ENCODE assay signal across 8 cellular contexts in the genomic region with DNA sequence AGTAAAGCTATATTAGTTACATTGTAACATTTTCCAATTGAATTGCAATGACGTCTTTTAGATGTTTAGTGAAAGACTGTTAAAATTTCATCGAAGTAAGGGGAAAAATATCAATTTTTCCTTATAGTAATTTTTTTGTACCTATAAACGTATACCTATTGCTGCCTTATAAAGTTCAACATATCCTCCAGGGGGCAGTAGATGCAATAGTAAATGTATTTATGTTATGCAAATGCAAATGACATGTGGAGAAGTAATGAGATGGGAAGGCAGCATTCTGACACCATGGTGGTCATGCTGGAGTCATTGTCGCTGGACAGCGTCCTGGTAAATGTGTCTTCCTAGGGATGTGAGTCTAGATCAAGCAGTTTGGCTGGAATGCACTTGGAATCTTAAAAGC. TPM values are rescaled to one million over a fixed set of nuclear protein-coding genes. Genes with fewer than 3 reads are reported as not detected.
DNase-seq lines count a peak whose midpoint lies in the region; ATAC-seq, FAIRE-seq and TF ChIP-seq lines count a peak whose summit lies in the region.

No MANE protein-coding gene starts in this region.

- BruUV-seq in Panc1 (replicated peaks; lab: Mats Ljungman, UMichigan): no TSS peak

- ATAC-seq in A549: peak in 1 of 2 experiments; percentile 77; a peak in 3 of 6 replicates
- ATAC-seq in Panc1: peak; percentile 72; the same call in 1 of the 2 replicates
- peak; percentile 45 for ATAC-seq in esophagus mucosa
- ATAC-seq in HG02973 (IDR thresholded peaks at IDR 0.05; ENCODE audit: unreplicated experiment): no peak

- H3K4me1 Mint-ChIP-seq in progenitor cell of endocrine pancreas (ENCODE audit: low read depth): no peaks in the 10 kb centered on the region

- intact Hi-C loops in Panc1 (cut with micrococcal nuclease; ENCODE audit: unreplicated experiment): loop anchor here (5.0 kb wide), 1 partner anchor 48 kb away; no protein-coding TSS in a partner anchor

- no peaks in the 10 kb centered on the region for H3K9me3 Mint-ChIP-seq in progenitor cell of endocrine pancreas (ENCODE audit: low read depth)

- POLR2A ChIA-PET in A549 (lab: Yijun Ruan, JAX) (no interaction called here), Panc1 (lab: Charles Lee) (no interaction called here)

- peaks cover 7% of the 10 kb centered on the region; the same call in 1 of the 2 replicates for H3K27me3 ChIP-seq in Panc1 (ENCODE audit: control insufficient read depth, insufficient read depth, low read length)

- 6% methylated on average over 5 of the region's 5 CpGs for WGBS in A549 (ENCODE audit: missing lambda C conversion rate)

- H3K4me3 Mint-ChIP-seq in progenitor cell of endocrine pancreas (ENCODE audit: low read depth): no peak overlapping the region

- no peak overlapping the region for H3K4me2 ChIP-seq in A549

- no peak overlapping the region for H3K27ac ChIP-seq in A549
- H3K27ac ChIP-seq in Panc1 (ENCODE audit: low read length): no peak overlapping the region

- TF ChIP-seq CTCF in A549 (IDR thresholded peaks at IDR 0.05) (peak; percentile 55), Panc1 (IDR thresholded peaks at IDR 0.05) (peak; percentile 59), progenitor cell of endocrine pancreas (IDR thresholded peaks at IDR 0.05; ENCODE audit: unreplicated experiment) (peak; percentile 61)

- no peak overlapping the region for H3K27ac Mint-ChIP-seq in progenitor cell of endocrine pancreas

- H3K36me3 Mint-ChIP-seq in progenitor cell of endocrine pancreas (ENCODE audit: insufficient read depth): no peaks in the 10 kb centered on the region

- H3K4me3 ChIP-seq in A549: no peak overlapping the region
- no peak overlapping the region for H3K4me3 ChIP-seq in Panc1 (ENCODE audit: low read depth in 2 of 2, low read length in 2 of 2)

- no peaks in the 10 kb centered on the region for H3K4me1 ChIP-seq in A549
- H3K4me1 ChIP-seq in Panc1 (ENCODE audit: control insufficient read depth, insufficient read depth, low read length): no peaks in the 10 kb centered on the region

- FAIRE-seq in A549 (lab: Jason Lieb, UNC): no peak
- peak; percentile 38 for FAIRE-seq in HTR-8/SVneo (lab: Jason Lieb, UNC)

- peak; percentile 23 to 36; a peak in 3 of 5 replicates for TF ChIP-seq RAD21 in A549 (conservative IDR thresholded peaks at IDR 0.05 in 1 of 2, IDR thresholded peaks at IDR 0.05 in 1 of 2)

- no peaks in the 10 kb centered on the region for H3K36me3 ChIP-seq in Panc1 (ENCODE audit: control insufficient read depth, insufficient read depth, low read length)

- no peak for TF ChIP-seq EP300 in A549 (IDR thresholded peaks at IDR 0.05)

- in situ Hi-C loops in Panc1 (cut with HindIII; ENCODE audit: low pct_unique_long_range_greater_than_20kb, low sequenced_read_pairs): no loop called here

- no peaks in the 10 kb centered on the region; the same call in 1 of the 3 replicates for H3K9me3 ChIP-seq in A549
- no peaks in the 10 kb centered on the region for H3K9me3 ChIP-seq in Panc1 (ENCODE audit: control insufficient read depth, insufficient read depth, low read depth, low read length)

- no peak for TF ChIP-seq POLR2A in A549 (IDR thresholded peaks at IDR 0.05; ENCODE audit: low read length)

- H3K27me3 Mint-ChIP-seq in progenitor cell of endocrine pancreas: no peaks in the 10 kb centered on the region

- DNase-seq in A549 (ENCODE audit: low read depth in 1 of 2, low spot score in 1 of 2) (peak; percentile 13 to 53), GM04504 (ENCODE audit: low read depth) (peak; percentile 4), HTR-8/SVneo (ENCODE audit: insufficient read length, low spot score) (peak; percentile 20), Panc1 (ENCODE audit: low read depth, low spot score) (peak; percentile 30), progenitor cell of endocrine pancreas (ENCODE audit: low spot score, unreplicated experiment) (no peak), T1000 (lab: John Stamatoyannopoulos, UW) (no peak)

- CTCF ChIA-PET in A549 (lab: Yijun Ruan, JAX) (interaction anchor here (0.6 to 1.5 kb wide), 4 partner anchors 18 to 47 kb away, joined by 3 to 4 read pairs (median 4); no protein-coding TSS in a partner anchor), Panc1 (lab: Charles Lee) (interaction anchor here (0.7 to 1.0 kb wide), 2 partner anchors 235 to 743 kb away, joined by 4 read pairs; no protein-coding TSS in a partner anchor)

TF ChIP-seq in A549, 52 proteins besides CTCF, POLR2A, EP300 and RAD21:
- TF ChIP-seq SMC3 (IDR thresholded peaks at IDR 0.05): peak; percentile 30; the same call in 1 of the 3 replicates
- TF ChIP-seq, protein P1, sequence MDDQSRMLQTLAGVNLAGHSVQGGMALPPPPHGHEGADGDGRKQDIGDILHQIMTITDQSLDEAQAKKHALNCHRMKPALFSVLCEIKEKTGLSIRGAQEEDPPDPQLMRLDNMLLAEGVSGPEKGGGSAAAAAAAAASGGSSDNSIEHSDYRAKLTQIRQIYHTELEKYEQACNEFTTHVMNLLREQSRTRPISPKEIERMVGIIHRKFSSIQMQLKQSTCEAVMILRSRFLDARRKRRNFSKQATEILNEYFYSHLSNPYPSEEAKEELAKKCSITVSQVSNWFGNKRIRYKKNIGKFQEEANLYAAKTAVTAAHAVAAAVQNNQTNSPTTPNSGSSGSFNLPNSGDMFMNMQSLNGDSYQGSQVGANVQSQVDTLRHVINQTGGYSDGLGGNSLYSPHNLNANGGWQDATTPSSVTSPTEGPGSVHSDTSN (IDR thresholded peaks at IDR 0.05): no peak
TF ChIP-seq in A549: peak in this region for 1.

RNA-seq across cellular contexts. Expression of a gene that starts 38.7 kb away (rescaled TPM):
- polyA plus RNA-seq in A549 (2011; rRNA removed): 0.13 and 0.20 TPM in 2 replicates
- not detected in 2 replicates for polyA plus RNA-seq in A549 (2012; cell fraction: cytosol; rRNA removed)
- 0.04 and 0.05 TPM in 2 replicates for polyA plus RNA-seq in A549 (2012; cell fraction: nucleus; rRNA removed)
- 0.03 to 0.06 TPM (median 0.05 TPM) in 3 replicates for polyA plus RNA-seq in A549 (2017; fragmentation: RNase III; extraction: RNeasy Plus Mini Kit Qiagen cat#74134 plus additional on column Dnase treatment)
- polyA minus RNA-seq in A549 (2011; rRNA and poly(A)+ RNA removed): not detected in 2 replicates
- total RNA-seq in Panc1 (2021; ENCODE audit: unreplicated experiment): not detected
- polyA plus RNA-seq in Panc1 (2012; ENCODE audit: insufficient read length): not detected
- total RNA-seq in esophagus mucosa: 0.08 TPM
- total RNA-seq in progenitor cell of endocrine pancreas: 0.38 TPM in 2 replicates

Comparison
In these comparisons a context has a peak if more than half of its experiments do, and no peak if none do; other contexts are left out.
1. DNase-seq: peak in A549 (2 of 2), GM04504 (single experiment), HTR-8/SVneo (single experiment) and Panc1 (single experiment); none in progenitor cell of endocrine pancreas (single experiment) and T1000 (single experiment).
2. Peak in every context shown above with its lines, with median percentiles within 50 percentile points of each other: CTCF ChIP-seq.